ENCODE assay signal across 12 cellular contexts in the genomic region with DNA sequence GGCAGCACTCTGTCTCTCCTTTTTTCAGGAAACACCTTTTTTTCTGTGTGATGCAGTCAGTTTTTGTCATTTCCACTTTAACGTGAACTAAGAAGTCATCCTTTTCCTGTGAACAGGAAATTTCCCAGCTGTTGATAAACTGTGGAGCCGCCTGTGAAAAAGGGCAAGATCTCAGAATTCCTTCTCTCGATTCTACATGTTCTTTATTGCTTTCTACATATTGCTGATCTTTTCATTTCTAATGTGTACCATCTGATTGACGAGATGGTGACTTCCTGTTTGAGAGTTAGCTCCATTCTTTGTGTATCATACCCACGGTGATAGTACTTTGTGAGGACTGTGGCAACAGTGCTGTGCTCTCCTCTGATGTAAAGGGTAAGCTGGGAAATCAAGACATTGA. TPM values are rescaled to one million over a fixed set of nuclear protein-coding genes. Genes with fewer than 3 reads are reported as not detected.
DNase-seq lines count a peak whose midpoint lies in the region; ATAC-seq lines count a peak whose summit lies in the region.
"Had no signal": no experiment of that assay in that cellular context is flagged by ENCODE, and none has a peak within 500 bp of the region (broad histone marks: within the 10 kb centered on the region; RNA-seq: fewer than 3 reads in every experiment).

No MANE protein-coding gene starts in this region.

- DNase-seq in T-cell, result no peak
- no peak for DNase-seq in memory B cell (ENCODE audit: low spot score in 2 of 2)
- no peak for DNase-seq in HPDE6-E6E7 (ENCODE audit: extremely low spot score)
- no peak for DNase-seq in Kasumi-1 (lab: John Stamatoyannopoulos, UW)
- no peak for DNase-seq in DMS 273 (lab: John Stamatoyannopoulos, UW; ENCODE audit: unreplicated experiment)
- DNase-seq: Calu3, NCI-H524, T-helper 9 cell had no signal

- no peaks in the 10 kb centered on the region for H3K9me3 ChIP-seq in BLaER1
- H3K9me3 ChIP-seq: prostate gland had no signal

- H3K4me2 ChIP-seq in BLaER1, result peak overlapping the region; percentile 72

- POLR2A ChIA-PET in T-cell (lab: Charles Lee), result interaction anchor here (0.6 to 1.2 kb wide), 5 partner anchors 10 to 44 kb away, joined by 3 to 4 read pairs (median 3); no protein-coding TSS in a partner anchor

- H3K36me3 Mint-ChIP-seq in T-cell (no peaks in the 10 kb centered on the region), memory B cell (no peaks in the 10 kb centered on the region)

- H3K27ac Mint-ChIP-seq in T-cell, result peak overlapping the region; percentile 80 to 91
- H3K27ac Mint-ChIP-seq in memory B cell, result peak overlapping the region; percentile 84

- H3K4me1 ChIP-seq in BLaER1, result peaks cover 45% of the 10 kb centered on the region
- H3K4me1 ChIP-seq: prostate gland had no signal

- H3K9me3 Mint-ChIP-seq in T-cell (no peaks in the 10 kb centered on the region), memory B cell (no peaks in the 10 kb centered on the region)

- peak; percentile 58 for ATAC-seq in GM18868 (IDR thresholded peaks at IDR 0.05; ENCODE audit: unreplicated experiment)
- peak; percentile 69 to 83 (median 75) for ATAC-seq in T-cell (replicated peaks in 1 of 4)
- peak; percentile 52 for ATAC-seq in memory B cell (ENCODE audit: low read depth)
- no peak for ATAC-seq in HG03095 (IDR thresholded peaks at IDR 0.05; ENCODE audit: unreplicated experiment)

- H3K27me3 Mint-ChIP-seq in T-cell (no peaks in the 10 kb centered on the region), memory B cell (no peaks in the 10 kb centered on the region)

- H4K20me1 ChIP-seq in BLaER1, result no peaks in the 10 kb centered on the region

- peak overlapping the region; percentile 63 for H3K27ac ChIP-seq in BLaER1
- H3K27ac ChIP-seq: prostate gland had no signal

- no peaks in the 10 kb centered on the region for H3K27me3 ChIP-seq in BLaER1

- H3K4me1 Mint-ChIP-seq in T-cell (peaks cover 85 to 90% (median 86%) of the 10 kb centered on the region in 3 donors), memory B cell (peaks cover 45% of the 10 kb centered on the region)

- no peak overlapping the region for H3K4me3 ChIP-seq in BLaER1
- H3K4me3 ChIP-seq: prostate gland had no signal

- H3K4me3 Mint-ChIP-seq in T-cell (peak overlapping the region; percentile 52 to 86 (median 65)), memory B cell (peak overlapping the region; percentile 72)

- CTCF ChIA-PET in T-cell (lab: Charles Lee), result interaction anchor here (0.6 to 1.4 kb wide), 13 partner anchors 8 to 943 kb away, joined by 3 to 5 read pairs (median 3); no protein-coding TSS in a partner anchor

- 0 out of 2 replicates have a peak overlapping the region, but pooled peaks have one; percentile 9 for H3K9ac ChIP-seq in BLaER1

- no peaks in the 10 kb centered on the region for H3K36me3 ChIP-seq in BLaER1
- H3K36me3 ChIP-seq: prostate gland had no signal

RNA-seq across cellular contexts. Expression of a gene that starts 50.4 kb away (rescaled TPM):
- 100 to 1,000 TPM; 296 to 481 (median 303) TPM for total RNA-seq in T-cell
